Comparison of ENCODE assay signal across 20 cellular contexts in genomic region chr12:24749171-24749570, GRCh38.
DNase-seq lines count a peak whose midpoint lies in the region; ATAC-seq, FAIRE-seq and TF ChIP-seq lines count a peak whose summit lies in the region.
"Had no signal": no experiment of that assay in that cellular context is flagged by ENCODE, and none has a peak within 500 bp of the region (broad histone marks: within the 10 kb centered on the region; RNA-seq: fewer than 3 reads in every experiment).

No MANE protein-coding gene starts in this region.

- DNase-seq in Caco-2 (no peak), K562 (ENCODE audit: extremely low read depth in 1 of 4, low spot score in 3 of 4) (peak in 1 of 4 experiments; percentile 7), mesendoderm (peak; percentile 27), NCI-H524 (lab: John Stamatoyannopoulos, UW) (no peak), EL (no peak)
- no peak for DNase-seq in activated T-cell treated with anti-CD3 and anti-CD28 coated beads, Interleukin-2, amount 50 U/mL, for 1 hour
- DNase-seq: CD4-positive, CD25-positive, alpha-beta regulatory T cell; CD8-positive, alpha-beta T cell; DMS 273 treated with DMSO at 0.1 percent for 48 hours; DMS79; H9 had no signal

- TF ChIP-seq POLR2A in K562 (conservative IDR thresholded peaks at IDR 0.05), result no peak

- POLR2A ChIA-PET in Caco-2 (lab: Charles Lee), result no interaction called here
- POLR2A ChIA-PET in K562 (lab: Yijun Ruan, JAX), result no interaction called here

- H3K79me2 ChIP-seq in K562 (ENCODE audit: control insufficient read depth, insufficient read depth, low read length), result no peaks in the 10 kb centered on the region
- no peaks in the 10 kb centered on the region for H3K79me2 ChIP-seq in mesendoderm (ENCODE audit: control insufficient read depth, insufficient read depth, low read length)

- no peak for TF ChIP-seq RAD21 in K562 (CRISPR knock-in tag; conservative IDR thresholded peaks at IDR 0.05 in 1 of 2, IDR thresholded peaks at IDR 0.05 in 1 of 2)

- no peak overlapping the region for H3K56ac ChIP-seq in mesendoderm (ENCODE audit: low read length)

- H3K36me3 ChIP-seq in Caco-2 (ENCODE audit: control insufficient read depth, insufficient read depth, low read length), result no peaks in the 10 kb centered on the region; the same call in 1 of the 2 replicates
- no peaks in the 10 kb centered on the region for H3K36me3 ChIP-seq in K562 (ENCODE audit: control insufficient read depth, insufficient read depth, low read length)
- H3K36me3 ChIP-seq in mesendoderm (ENCODE audit: control insufficient read depth, insufficient read depth, low read length), result no peaks in the 10 kb centered on the region
- H3K36me3 ChIP-seq: BLaER1 had no signal

- H3K9me3 Mint-ChIP-seq in Caco-2 (ENCODE audit: unreplicated experiment), result peaks cover 20% of the 10 kb centered on the region
- H3K9me3 Mint-ChIP-seq: CD8-positive, alpha-beta T cell; GM23338; H9 had no signal

- H4K8ac ChIP-seq in mesendoderm (ENCODE audit: low read depth, low read length), result no peak overlapping the region

- H3K4me3 Mint-ChIP-seq in Caco-2 (ENCODE audit: unreplicated experiment), result no peak overlapping the region
- H3K4me3 Mint-ChIP-seq: B cell; CD4-positive, CD25-positive, alpha-beta regulatory T cell; CD8-positive, alpha-beta T cell; H9 had no signal

- no peaks in the 10 kb centered on the region for H3K79me1 ChIP-seq in mesendoderm (ENCODE audit: low read length)

- BruUV-seq in Caco-2 (replicated peaks; lab: Mats Ljungman, UMichigan) (no TSS peak), K562 (replicated peaks; lab: Mats Ljungman, UMichigan) (no TSS peak)

- H3K4ac ChIP-seq in mesendoderm (ENCODE audit: low read depth, low read length), result no peak overlapping the region

- TF ChIP-seq CTCF in Caco-2 (IDR thresholded peaks at IDR 0.05; ENCODE audit: insufficient read depth in 1 of 2, low read depth in 1 of 2, low read length in 1 of 2, severe bottlenecking in 1 of 2, unreplicated experiment in 1 of 2), result no peak
- no peak for TF ChIP-seq CTCF in K562 (IDR thresholded peaks at IDR 0.05 in 2 of 3, conservative IDR thresholded peaks at IDR 0.05 in 1 of 3; ENCODE audit: insufficient read depth in 2 of 3, low read depth in 1 of 3, low read length in 3 of 3)

- no peaks in the 10 kb centered on the region for H3K9me1 ChIP-seq in K562 (ENCODE audit: control insufficient read depth, insufficient read depth, low read length)

- H3K4me1 ChIP-seq in Caco-2 (peaks cover 74% of the 10 kb centered on the region), K562 (replicated peaks in 1 of 2; ENCODE audit: control insufficient read depth in 2 of 2, insufficient read depth in 2 of 2, low read length in 2 of 2) (peaks cover 0 to 7% of the 10 kb centered on the region in 2 experiments; a peak in 2 of 5 replicates), mesendoderm (ENCODE audit: control insufficient read depth, low read depth, low read length) (peaks cover 3% of the 10 kb centered on the region)
- H3K4me1 ChIP-seq: BLaER1 had no signal

- peaks cover 33% of the 10 kb centered on the region for H3K36me3 Mint-ChIP-seq in Caco-2 (ENCODE audit: insufficient read depth, unreplicated experiment)
- H3K36me3 Mint-ChIP-seq: CD4-positive, CD25-positive, alpha-beta regulatory T cell; CD8-positive, alpha-beta T cell had no signal

- H2BK5ac ChIP-seq in mesendoderm (ENCODE audit: low read length), result no peak overlapping the region

- H3K27me3 Mint-ChIP-seq in Caco-2 (ENCODE audit: insufficient read depth, unreplicated experiment), result no peaks in the 10 kb centered on the region
- H3K27me3 Mint-ChIP-seq: B cell had no signal

- H3K27ac ChIP-seq in K562 (ENCODE audit: extremely low read depth, low read depth, low read length) (no peak overlapping the region), mesendoderm (ENCODE audit: low read depth, low read length) (no peak overlapping the region)
- H3K27ac ChIP-seq: 22Rv1, BLaER1, C4-2B had no signal

- in situ Hi-C loops in K562 (cut with MboI), result no loop called here

- H3K27me3 ChIP-seq in Caco-2 (replicated peaks; ENCODE audit: control insufficient read depth, insufficient read depth, low read length) (no peaks in the 10 kb centered on the region), K562 (ENCODE audit: control insufficient read depth in 2 of 2, insufficient read depth in 2 of 2, low read length in 2 of 2) (no peaks in the 10 kb centered on the region), mesendoderm (ENCODE audit: insufficient read depth, low read length, poor library complexity) (no peaks in the 10 kb centered on the region)
- H3K27me3 ChIP-seq: BLaER1 had no signal

- CTCF ChIA-PET in Caco-2 (lab: Charles Lee), result no interaction called here
- CTCF ChIA-PET in K562 (lab: Yijun Ruan, JAX; ENCODE audit: low intra/inter-chr PET ratio), result no interaction called here

- H3K23ac ChIP-seq in mesendoderm (ENCODE audit: low read length), result no peak overlapping the region

- H3K4me2 ChIP-seq in K562 (ENCODE audit: insufficient read depth, low read length) (no peak overlapping the region), mesendoderm (ENCODE audit: low read length) (no peak overlapping the region)
- H3K4me2 ChIP-seq: BLaER1 had no signal

- peak overlapping the region; percentile 77 for H3K27ac Mint-ChIP-seq in Caco-2 (ENCODE audit: unreplicated experiment)
- H3K27ac Mint-ChIP-seq: B cell; CD4-positive, CD25-positive, alpha-beta regulatory T cell; CD8-positive, alpha-beta T cell; GM23338 had no signal

- H3K4me3 ChIP-seq in Caco-2 (ENCODE audit: low read depth, low read length) (no peak overlapping the region), K562 (no peak overlapping the region), mesendoderm (ENCODE audit: low read length) (no peak overlapping the region)
- H3K4me3 ChIP-seq: BLaER1, GM23338 had no signal

- WGBS in K562 (ENCODE audit: insufficient coverage, low coverage, missing lambda C conversion rate), result 42% methylated on average over 3 of the region's 3 CpGs
- WGBS in mesendoderm (ENCODE audit: extremely low coverage, insufficient coverage, low lambda C conversion rate), result no CpG with 5 or more reads among the region's 3 CpGs

- peaks cover 60% of the 10 kb centered on the region for H3K4me1 Mint-ChIP-seq in Caco-2 (ENCODE audit: low read depth, unreplicated experiment)
- H3K4me1 Mint-ChIP-seq: B cell; CD4-positive, CD25-positive, alpha-beta regulatory T cell had no signal

- H3K18ac ChIP-seq in mesendoderm (ENCODE audit: low read length), result no peak overlapping the region

- no peak overlapping the region for H2AK5ac ChIP-seq in mesendoderm (ENCODE audit: low read length)

- intact Hi-C loops in Caco-2 (cut with micrococcal nuclease; ENCODE audit: unreplicated experiment) (no loop called here), K562 (cut with micrococcal nuclease) (no loop called here)

- peak; percentile 80 for FAIRE-seq in K562 (lab: Jason Lieb, UNC)
- FAIRE-seq: A204.1, D721Med, GM12892 had no signal

- no peak overlapping the region for H2BK15ac ChIP-seq in mesendoderm (replicated peaks; ENCODE audit: low read depth)

- H4K20me1 ChIP-seq in K562 (replicated peaks; ENCODE audit: control insufficient read depth, insufficient read depth, low read length), result no peaks in the 10 kb centered on the region
- H4K20me1 ChIP-seq: BLaER1 had no signal

- ATAC-seq in K562, result no peak
- ATAC-seq: CD8-positive, alpha-beta T cell; HCT116 had no signal

- no peak overlapping the region for H2AFZ ChIP-seq in K562 (ENCODE audit: low read depth, low read length)

- no peak overlapping the region for H2BK120ac ChIP-seq in mesendoderm (ENCODE audit: low read depth, low read length)

- no peaks in the 10 kb centered on the region for H3K9me3 ChIP-seq in Caco-2
- no peaks in the 10 kb centered on the region for H3K9me3 ChIP-seq in K562 (replicated peaks; ENCODE audit: control insufficient read depth, insufficient read depth, low read depth, low read length)
- H3K9me3 ChIP-seq: BLaER1 had no signal

- no peak overlapping the region for H4K5ac ChIP-seq in mesendoderm (ENCODE audit: low read length)

- TF ChIP-seq EP300 in K562 (IDR thresholded peaks at IDR 0.05; ENCODE audit: low read length), result no peak

- H3K9ac ChIP-seq in K562 (ENCODE audit: insufficient read depth in 1 of 2, low read depth in 2 of 2, low read length in 2 of 2), result no peak overlapping the region
- no peak overlapping the region for H3K9ac ChIP-seq in mesendoderm (ENCODE audit: low read length)
- H3K9ac ChIP-seq: BLaER1 had no signal

TF ChIP-seq in K562, 482 proteins besides CTCF, POLR2A, EP300 and RAD21 (continues in another document):
- TF ChIP-seq KLF6 (CRISPR knock-in tag; IDR thresholded peaks at IDR 0.05; ENCODE audit: borderline replicate concordance) (no peak), EHMT2 (IDR thresholded peaks at IDR 0.05) (no peak), GTF2A2 (tag; IDR thresholded peaks at IDR 0.05) (no peak), ZFX (CRISPR knock-in tag; IDR thresholded peaks at IDR 0.05) (no peak), TAF9B (IDR thresholded peaks at IDR 0.05; ENCODE audit: partially characterized antibody) (no peak), ZKSCAN3 (CRISPR knock-in tag; IDR thresholded peaks at IDR 0.05) (no peak), JUN (IDR thresholded peaks at IDR 0.05; ENCODE audit: borderline replicate concordance, low read depth, low read length) (no peak), JUN (CRISPR knock-in tag; IDR thresholded peaks at IDR 0.05; ENCODE audit: borderline replicate concordance) (no peak)
- TF ChIP-seq, protein P1, sequence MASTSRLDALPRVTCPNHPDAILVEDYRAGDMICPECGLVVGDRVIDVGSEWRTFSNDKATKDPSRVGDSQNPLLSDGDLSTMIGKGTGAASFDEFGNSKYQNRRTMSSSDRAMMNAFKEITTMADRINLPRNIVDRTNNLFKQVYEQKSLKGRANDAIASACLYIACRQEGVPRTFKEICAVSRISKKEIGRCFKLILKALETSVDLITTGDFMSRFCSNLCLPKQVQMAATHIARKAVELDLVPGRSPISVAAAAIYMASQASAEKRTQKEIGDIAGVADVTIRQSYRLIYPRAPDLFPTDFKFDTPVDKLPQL (IDR thresholded peaks at IDR 0.05; ENCODE audit: extremely low read depth, insufficient read length), result no peak
